In the genomic region with DNA sequence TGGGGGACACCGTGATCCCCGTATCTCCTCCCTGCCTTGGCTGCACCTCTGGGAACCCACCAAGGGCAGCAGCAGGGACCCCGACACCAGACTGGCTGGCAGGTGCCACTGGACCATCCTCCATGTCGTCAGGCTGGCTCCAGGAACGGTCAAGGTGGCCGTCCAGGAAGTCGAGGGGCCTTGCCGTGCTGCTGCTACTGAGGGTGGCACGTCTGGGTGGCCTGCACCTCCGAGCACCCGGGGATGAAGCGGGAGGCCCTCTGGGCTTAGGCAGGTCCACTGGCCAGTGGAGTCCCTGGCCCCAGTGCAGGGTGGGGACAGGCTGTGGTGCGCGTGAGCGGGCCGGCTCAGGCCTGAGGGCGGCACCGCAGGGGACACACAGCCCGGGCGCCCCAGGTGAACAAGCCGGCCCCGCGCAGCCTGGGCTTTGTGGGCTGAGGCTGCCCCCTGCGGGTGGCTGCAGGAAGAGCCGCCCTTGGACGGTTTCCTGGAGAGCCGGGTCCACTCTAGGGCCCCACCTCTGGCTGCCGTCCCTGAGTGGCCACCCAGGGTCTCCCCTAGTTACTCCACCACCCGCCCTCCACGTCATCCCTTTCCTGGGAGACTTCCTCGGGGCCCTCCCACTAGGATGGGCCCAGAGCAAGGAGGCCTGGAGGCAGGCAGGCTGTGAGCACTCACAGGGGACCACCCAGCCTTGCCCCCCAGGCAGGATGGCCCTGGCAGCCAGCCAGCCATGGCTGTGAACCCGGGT, we compare ENCODE assay signal across 1 cellular context.
TF ChIP-seq lines count a peak whose summit lies in the region.

No MANE protein-coding gene starts in this region.

TF ChIP-seq in HepG2, 621 proteins besides CTCF, POLR2A, EP300 and RAD21 (continued from another document and continues in another):
- TF ChIP-seq, protein P1, sequence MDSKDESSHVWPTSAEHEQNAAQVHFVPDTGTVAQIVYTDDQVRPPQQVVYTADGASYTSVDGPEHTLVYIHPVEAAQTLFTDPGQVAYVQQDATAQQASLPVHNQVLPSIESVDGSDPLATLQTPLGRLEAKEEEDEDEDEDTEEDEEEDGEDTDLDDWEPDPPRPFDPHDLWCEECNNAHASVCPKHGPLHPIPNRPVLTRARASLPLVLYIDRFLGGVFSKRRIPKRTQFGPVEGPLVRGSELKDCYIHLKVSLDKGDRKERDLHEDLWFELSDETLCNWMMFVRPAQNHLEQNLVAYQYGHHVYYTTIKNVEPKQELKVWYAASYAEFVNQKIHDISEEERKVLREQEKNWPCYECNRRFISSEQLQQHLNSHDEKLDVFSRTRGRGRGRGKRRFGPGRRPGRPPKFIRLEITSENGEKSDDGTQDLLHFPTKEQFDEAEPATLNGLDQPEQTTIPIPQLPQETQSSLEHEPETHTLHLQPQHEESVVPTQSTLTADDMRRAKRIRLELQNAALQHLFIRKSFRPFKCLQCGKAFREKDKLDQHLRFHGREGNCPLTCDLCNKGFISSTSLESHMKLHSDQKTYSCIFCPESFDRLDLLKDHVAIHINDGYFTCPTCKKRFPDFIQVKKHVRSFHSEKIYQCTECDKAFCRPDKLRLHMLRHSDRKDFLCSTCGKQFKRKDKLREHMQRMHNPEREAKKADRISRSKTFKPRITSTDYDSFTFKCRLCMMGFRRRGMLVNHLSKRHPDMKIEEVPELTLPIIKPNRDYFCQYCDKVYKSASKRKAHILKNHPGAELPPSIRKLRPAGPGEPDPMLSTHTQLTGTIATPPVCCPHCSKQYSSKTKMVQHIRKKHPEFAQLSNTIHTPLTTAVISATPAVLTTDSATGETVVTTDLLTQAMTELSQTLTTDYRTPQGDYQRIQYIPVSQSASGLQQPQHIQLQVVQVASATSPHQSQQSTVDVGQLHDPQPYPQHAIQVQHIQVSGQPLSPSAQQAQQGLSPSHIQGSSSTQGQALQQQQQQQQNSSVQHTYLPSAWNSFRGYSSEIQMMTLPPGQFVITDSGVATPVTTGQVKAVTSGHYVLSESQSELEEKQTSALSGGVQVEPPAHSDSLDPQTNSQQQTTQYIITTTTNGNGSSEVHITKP (CRISPR knock-in tag; IDR thresholded peaks at IDR 0.05; ENCODE audit: low read depth): 0 out of 2 replicates have a peak, but pooled peaks have one; percentile 28
- TF ChIP-seq ZNF550 (CRISPR knock-in tag; IDR thresholded peaks at IDR 0.05; ENCODE audit: borderline replicate concordance) (peak; percentile 62; the same call in 1 of the 2 replicates), NR2C2 (CRISPR knock-in tag; IDR thresholded peaks at IDR 0.05; ENCODE audit: borderline replicate concordance) (no peak), ZNF772 (CRISPR knock-in tag; IDR thresholded peaks at IDR 0.05) (peak; percentile 32; the same call in 1 of the 2 replicates), ZHX2 (IDR thresholded peaks at IDR 0.05; ENCODE audit: low read depth) (no peak), ZHX2 (CRISPR knock-in tag; IDR thresholded peaks at IDR 0.05; ENCODE audit: borderline replicate concordance) (no peak), GATAD2A (CRISPR knock-in tag; IDR thresholded peaks at IDR 0.05) (peak; percentile 61), HNF4A (CRISPR knock-in tag; IDR thresholded peaks at IDR 0.05) (peak; percentile 29; the same call in 1 of the 2 replicates), HES4 (CRISPR knock-in tag; IDR thresholded peaks at IDR 0.05; ENCODE audit: borderline replicate concordance) (no peak), SMARCE1 (IDR thresholded peaks at IDR 0.05; ENCODE audit: borderline replicate concordance) (no peak), GATA4 (IDR thresholded peaks at IDR 0.05; ENCODE audit: borderline replicate concordance, low read depth) (no peak), DRAP1 (CRISPR knock-in tag; IDR thresholded peaks at IDR 0.05) (peak; percentile 61; the same call in 1 of the 2 replicates), ZEB1 (IDR thresholded peaks at IDR 0.05; ENCODE audit: insufficient replicate concordance, low read depth) (no peak), ZNF329 (CRISPR knock-in tag; IDR thresholded peaks at IDR 0.05; ENCODE audit: low read depth) (no peak), PITX1 (CRISPR knock-in tag; IDR thresholded peaks at IDR 0.05) (peak; percentile 67; the same call in 1 of the 2 replicates), ZFX (CRISPR knock-in tag; IDR thresholded peaks at IDR 0.05; ENCODE audit: low read depth) (peak; percentile 63; the same call in 1 of the 2 replicates), KLF15 (CRISPR knock-in tag; IDR thresholded peaks at IDR 0.05; ENCODE audit: borderline replicate concordance) (0 out of 2 replicates have a peak, but pooled peaks have one; percentile 42), XBP1 (CRISPR knock-in tag; IDR thresholded peaks at IDR 0.05) (no peak), PPARG (CRISPR knock-in tag; conservative IDR thresholded peaks at IDR 0.05) (peak; percentile 52; the same call in 1 of the 2 replicates), HOXA7 (CRISPR knock-in tag; IDR thresholded peaks at IDR 0.05) (no peak), ZNF326 (CRISPR knock-in tag; IDR thresholded peaks at IDR 0.05; ENCODE audit: borderline replicate concordance) (no peak), PRPF4 (IDR thresholded peaks at IDR 0.05; ENCODE audit: low read depth, low read length, poor library complexity, severe bottlenecking) (no peak), CEBPG (CRISPR knock-in tag; IDR thresholded peaks at IDR 0.05) (peak; percentile 9; the same call in 1 of the 2 replicates), KMT2B (CRISPR knock-in tag; IDR thresholded peaks at IDR 0.05) (no peak), ZBTB7B (CRISPR knock-in tag; IDR thresholded peaks at IDR 0.05) (peak; percentile 89; the same call in 1 of the 2 replicates), ZNF225 (CRISPR knock-in tag; IDR thresholded peaks at IDR 0.05) (0 out of 2 replicates have a peak, but pooled peaks have one; percentile 50), AHR (CRISPR knock-in tag; IDR thresholded peaks at IDR 0.05) (no peak; the same call in 1 of the 2 replicates), SRSF4 (IDR thresholded peaks at IDR 0.05; ENCODE audit: low read depth, low read length, poor library complexity, severe bottlenecking) (no peak), NFIB (CRISPR knock-in tag; IDR thresholded peaks at IDR 0.05; ENCODE audit: borderline replicate concordance) (no peak), CENPX (CRISPR knock-in tag; IDR thresholded peaks at IDR 0.05) (no peak), ZNF672 (CRISPR knock-in tag; IDR thresholded peaks at IDR 0.05) (no peak), ZBTB42 (CRISPR knock-in tag; IDR thresholded peaks at IDR 0.05) (0 out of 2 replicates have a peak, but pooled peaks have one; percentile 39)
- TF ChIP-seq, protein P2, sequence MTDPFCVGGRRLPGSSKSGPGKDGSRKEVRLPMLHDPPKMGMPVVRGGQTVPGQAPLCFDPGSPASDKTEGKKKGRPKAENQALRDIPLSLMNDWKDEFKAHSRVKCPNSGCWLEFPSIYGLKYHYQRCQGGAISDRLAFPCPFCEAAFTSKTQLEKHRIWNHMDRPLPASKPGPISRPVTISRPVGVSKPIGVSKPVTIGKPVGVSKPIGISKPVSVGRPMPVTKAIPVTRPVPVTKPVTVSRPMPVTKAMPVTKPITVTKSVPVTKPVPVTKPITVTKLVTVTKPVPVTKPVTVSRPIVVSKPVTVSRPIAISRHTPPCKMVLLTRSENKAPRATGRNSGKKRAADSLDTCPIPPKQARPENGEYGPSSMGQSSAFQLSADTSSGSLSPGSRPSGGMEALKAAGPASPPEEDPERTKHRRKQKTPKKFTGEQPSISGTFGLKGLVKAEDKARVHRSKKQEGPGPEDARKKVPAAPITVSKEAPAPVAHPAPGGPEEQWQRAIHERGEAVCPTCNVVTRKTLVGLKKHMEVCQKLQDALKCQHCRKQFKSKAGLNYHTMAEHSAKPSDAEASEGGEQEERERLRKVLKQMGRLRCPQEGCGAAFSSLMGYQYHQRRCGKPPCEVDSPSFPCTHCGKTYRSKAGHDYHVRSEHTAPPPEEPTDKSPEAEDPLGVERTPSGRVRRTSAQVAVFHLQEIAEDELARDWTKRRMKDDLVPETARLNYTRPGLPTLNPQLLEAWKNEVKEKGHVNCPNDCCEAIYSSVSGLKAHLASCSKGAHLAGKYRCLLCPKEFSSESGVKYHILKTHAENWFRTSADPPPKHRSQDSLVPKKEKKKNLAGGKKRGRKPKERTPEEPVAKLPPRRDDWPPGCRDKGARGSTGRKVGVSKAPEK (CRISPR knock-in tag; IDR thresholded peaks at IDR 0.05; ENCODE audit: borderline replicate concordance): no peak
- TF ChIP-seq, protein P3, sequence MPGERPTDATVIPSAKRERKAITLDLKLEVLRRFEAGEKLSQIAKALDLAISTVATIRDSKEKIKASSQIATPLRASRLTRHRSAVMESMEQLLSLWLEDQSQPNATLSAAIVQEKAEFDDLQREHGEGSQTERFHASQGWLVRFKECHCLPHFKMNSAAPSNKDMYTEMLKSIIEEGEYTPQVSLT (CRISPR knock-in tag; IDR thresholded peaks at IDR 0.05; ENCODE audit: borderline replicate concordance, low read depth): no peak
- TF ChIP-seq, protein P4, sequence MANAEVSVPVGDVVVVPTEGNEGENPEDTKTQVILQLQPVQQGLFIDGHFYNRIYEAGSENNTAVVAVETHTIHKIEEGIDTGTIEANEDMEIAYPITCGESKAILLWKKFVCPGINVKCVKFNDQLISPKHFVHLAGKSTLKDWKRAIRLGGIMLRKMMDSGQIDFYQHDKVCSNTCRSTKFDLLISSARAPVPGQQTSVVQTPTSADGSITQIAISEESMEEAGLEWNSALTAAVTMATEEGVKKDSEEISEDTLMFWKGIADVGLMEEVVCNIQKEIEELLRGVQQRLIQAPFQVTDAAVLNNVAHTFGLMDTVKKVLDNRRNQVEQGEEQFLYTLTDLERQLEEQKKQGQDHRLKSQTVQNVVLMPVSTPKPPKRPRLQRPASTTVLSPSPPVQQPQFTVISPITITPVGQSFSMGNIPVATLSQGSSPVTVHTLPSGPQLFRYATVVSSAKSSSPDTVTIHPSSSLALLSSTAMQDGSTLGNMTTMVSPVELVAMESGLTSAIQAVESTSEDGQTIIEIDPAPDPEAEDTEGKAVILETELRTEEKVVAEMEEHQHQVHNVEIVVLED (CRISPR knock-in tag; IDR thresholded peaks at IDR 0.05; ENCODE audit: borderline replicate concordance): no peak; the same call in 1 of the 2 replicates
- TF ChIP-seq, protein P5, sequence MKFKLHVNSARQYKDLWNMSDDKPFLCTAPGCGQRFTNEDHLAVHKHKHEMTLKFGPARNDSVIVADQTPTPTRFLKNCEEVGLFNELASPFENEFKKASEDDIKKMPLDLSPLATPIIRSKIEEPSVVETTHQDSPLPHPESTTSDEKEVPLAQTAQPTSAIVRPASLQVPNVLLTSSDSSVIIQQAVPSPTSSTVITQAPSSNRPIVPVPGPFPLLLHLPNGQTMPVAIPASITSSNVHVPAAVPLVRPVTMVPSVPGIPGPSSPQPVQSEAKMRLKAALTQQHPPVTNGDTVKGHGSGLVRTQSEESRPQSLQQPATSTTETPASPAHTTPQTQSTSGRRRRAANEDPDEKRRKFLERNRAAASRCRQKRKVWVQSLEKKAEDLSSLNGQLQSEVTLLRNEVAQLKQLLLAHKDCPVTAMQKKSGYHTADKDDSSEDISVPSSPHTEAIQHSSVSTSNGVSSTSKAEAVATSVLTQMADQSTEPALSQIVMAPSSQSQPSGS (CRISPR knock-in tag; IDR thresholded peaks at IDR 0.05): peak; percentile 63; the same call in 1 of the 2 replicates
